Comparison of ENCODE assay signal across 1 cellular context in genomic region chr1:145280638-145281036, GRCh38.
TF ChIP-seq lines count a peak whose summit lies in the region.

No MANE protein-coding gene starts in this region.

TF ChIP-seq in GM12878, 131 proteins besides CTCF, POLR2A, EP300 and RAD21:
- TF ChIP-seq ZBTB40 (IDR thresholded peaks at IDR 0.05; ENCODE audit: borderline replicate concordance) (peak; percentile 61; the same call in 1 of the 2 replicates), HDGF (IDR thresholded peaks at IDR 0.05) (0 out of 2 replicates have a peak, but pooled peaks have one; percentile 22), CREM (IDR thresholded peaks at IDR 0.05; ENCODE audit: low read depth) (peak; percentile 42; the same call in 1 of the 2 replicates)
